Comparison of ENCODE assay signal across 3 cellular contexts in the genomic region with DNA sequence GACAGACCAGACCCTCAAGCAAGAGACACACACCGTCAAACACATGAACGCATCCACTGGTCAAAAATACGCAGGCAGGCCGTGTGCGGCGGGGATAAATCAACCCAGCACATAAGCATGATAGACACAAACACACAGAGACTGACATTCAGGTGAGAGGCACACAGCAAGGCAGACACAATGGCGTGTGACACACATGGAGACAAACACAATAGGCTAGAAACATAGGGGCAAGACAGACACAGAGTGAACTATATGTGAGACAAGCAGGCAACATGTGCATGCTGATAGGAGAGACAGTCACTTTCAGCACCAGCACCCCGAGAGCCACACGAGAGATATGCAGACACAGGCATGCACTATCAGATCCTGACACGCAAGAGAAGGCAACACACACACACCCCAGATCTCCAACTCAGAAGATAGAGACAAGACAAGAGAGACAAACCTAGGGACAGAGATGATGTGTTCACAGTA.
TF ChIP-seq lines count a peak whose summit lies in the region.

No MANE protein-coding gene starts in this region.

TF ChIP-seq in A549, 52 proteins besides CTCF, POLR2A, EP300 and RAD21:
- no peak for TF ChIP-seq E2F6 (IDR thresholded peaks at IDR 0.05; ENCODE audit: borderline replicate concordance, low read depth)
- no peak for TF ChIP-seq TFCP2L1 (CRISPR knock-in tag; IDR thresholded peaks at IDR 0.05)
- no peak for TF ChIP-seq ZNF302 (CRISPR knock-in tag; IDR thresholded peaks at IDR 0.05)
- 0 out of 2 replicates have a peak, but pooled peaks have one; percentile 20 for TF ChIP-seq HOXA7 (CRISPR knock-in tag; IDR thresholded peaks at IDR 0.05)
- peak; percentile 7 for TF ChIP-seq MAFK (IDR thresholded peaks at IDR 0.05; ENCODE audit: partially characterized antibody)
- no peak for TF ChIP-seq CHD4 (IDR thresholded peaks at IDR 0.05; ENCODE audit: borderline replicate concordance)
- TF ChIP-seq, protein P1, sequence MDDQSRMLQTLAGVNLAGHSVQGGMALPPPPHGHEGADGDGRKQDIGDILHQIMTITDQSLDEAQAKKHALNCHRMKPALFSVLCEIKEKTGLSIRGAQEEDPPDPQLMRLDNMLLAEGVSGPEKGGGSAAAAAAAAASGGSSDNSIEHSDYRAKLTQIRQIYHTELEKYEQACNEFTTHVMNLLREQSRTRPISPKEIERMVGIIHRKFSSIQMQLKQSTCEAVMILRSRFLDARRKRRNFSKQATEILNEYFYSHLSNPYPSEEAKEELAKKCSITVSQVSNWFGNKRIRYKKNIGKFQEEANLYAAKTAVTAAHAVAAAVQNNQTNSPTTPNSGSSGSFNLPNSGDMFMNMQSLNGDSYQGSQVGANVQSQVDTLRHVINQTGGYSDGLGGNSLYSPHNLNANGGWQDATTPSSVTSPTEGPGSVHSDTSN (IDR thresholded peaks at IDR 0.05) = no peak
- TF ChIP-seq CBX2 (IDR thresholded peaks at IDR 0.05; ENCODE audit: borderline replicate concordance, low read depth) = no peak
TF ChIP-seq in A549: peak in this region for 2.

TF ChIP-seq in HEK293, 187 proteins besides CTCF, POLR2A, EP300 and RAD21:
- no peak for TF ChIP-seq SALL2 (tag by site-specific recombination; IDR thresholded peaks at IDR 0.05; ENCODE audit: borderline replicate concordance)
- TF ChIP-seq ZNF544 (tag by site-specific recombination; IDR thresholded peaks at IDR 0.05) = no peak
- no peak for TF ChIP-seq ZBTB21 (tag by site-specific recombination; IDR thresholded peaks at IDR 0.05)
- TF ChIP-seq ZNF623 (tag by site-specific recombination; IDR thresholded peaks at IDR 0.05) = no peak
- peak; percentile 83; the same call in 1 of the 2 replicates for TF ChIP-seq ZBTB48 (tag by site-specific recombination; IDR thresholded peaks at IDR 0.05)

TF ChIP-seq in K562, 482 proteins besides CTCF, POLR2A, EP300 and RAD21 (continues in another document):
- 0 out of 4 replicates have a peak, but pooled peaks of 1 of the 2 experiments have one; percentile 23 for TF ChIP-seq UBTF (IDR thresholded peaks at IDR 0.05; ENCODE audit: borderline replicate concordance in 1 of 2, low read depth in 2 of 2, low read length in 2 of 2)
- TF ChIP-seq ZNF165 (CRISPR knock-in tag; IDR thresholded peaks at IDR 0.05; ENCODE audit: borderline replicate concordance) = no peak
- no peak for TF ChIP-seq ZNF512 (tag; IDR thresholded peaks at IDR 0.05)
- TF ChIP-seq HMBOX1 (IDR thresholded peaks at IDR 0.05) = no peak
- TF ChIP-seq ZNF586 (CRISPR knock-in tag; conservative IDR thresholded peaks at IDR 0.05) = no peak
- no peak for TF ChIP-seq ZNF140 (CRISPR knock-in tag; IDR thresholded peaks at IDR 0.05)
- TF ChIP-seq, protein P2, sequence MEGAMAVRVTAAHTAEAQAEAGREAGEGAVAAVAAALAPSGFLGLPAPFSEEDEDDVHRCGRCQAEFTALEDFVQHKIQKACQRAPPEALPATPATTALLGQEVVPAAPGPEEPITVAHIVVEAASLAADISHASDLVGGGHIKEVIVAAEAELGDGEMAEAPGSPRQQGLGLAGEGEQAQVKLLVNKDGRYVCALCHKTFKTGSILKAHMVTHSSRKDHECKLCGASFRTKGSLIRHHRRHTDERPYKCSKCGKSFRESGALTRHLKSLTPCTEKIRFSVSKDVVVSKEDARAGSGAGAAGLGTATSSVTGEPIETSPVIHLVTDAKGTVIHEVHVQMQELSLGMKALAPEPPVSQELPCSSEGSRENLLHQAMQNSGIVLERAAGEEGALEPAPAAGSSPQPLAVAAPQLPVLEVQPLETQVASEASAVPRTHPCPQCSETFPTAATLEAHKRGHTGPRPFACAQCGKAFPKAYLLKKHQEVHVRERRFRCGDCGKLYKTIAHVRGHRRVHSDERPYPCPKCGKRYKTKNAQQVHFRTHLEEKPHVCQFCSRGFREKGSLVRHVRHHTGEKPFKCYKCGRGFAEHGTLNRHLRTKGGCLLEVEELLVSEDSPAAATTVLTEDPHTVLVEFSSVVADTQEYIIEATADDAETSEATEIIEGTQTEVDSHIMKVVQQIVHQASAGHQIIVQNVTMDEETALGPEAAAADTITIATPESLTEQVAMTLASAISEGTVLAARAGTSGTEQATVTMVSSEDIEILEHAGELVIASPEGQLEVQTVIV (CRISPR knock-in tag; IDR thresholded peaks at IDR 0.05; ENCODE audit: borderline replicate concordance) = no peak
- TF ChIP-seq BRD4 (IDR thresholded peaks at IDR 0.05) = no peak
- TF ChIP-seq POLR2AphosphoS2 (IDR thresholded peaks at IDR 0.05; ENCODE audit: low read length) = no peak
- TF ChIP-seq, protein P3, sequence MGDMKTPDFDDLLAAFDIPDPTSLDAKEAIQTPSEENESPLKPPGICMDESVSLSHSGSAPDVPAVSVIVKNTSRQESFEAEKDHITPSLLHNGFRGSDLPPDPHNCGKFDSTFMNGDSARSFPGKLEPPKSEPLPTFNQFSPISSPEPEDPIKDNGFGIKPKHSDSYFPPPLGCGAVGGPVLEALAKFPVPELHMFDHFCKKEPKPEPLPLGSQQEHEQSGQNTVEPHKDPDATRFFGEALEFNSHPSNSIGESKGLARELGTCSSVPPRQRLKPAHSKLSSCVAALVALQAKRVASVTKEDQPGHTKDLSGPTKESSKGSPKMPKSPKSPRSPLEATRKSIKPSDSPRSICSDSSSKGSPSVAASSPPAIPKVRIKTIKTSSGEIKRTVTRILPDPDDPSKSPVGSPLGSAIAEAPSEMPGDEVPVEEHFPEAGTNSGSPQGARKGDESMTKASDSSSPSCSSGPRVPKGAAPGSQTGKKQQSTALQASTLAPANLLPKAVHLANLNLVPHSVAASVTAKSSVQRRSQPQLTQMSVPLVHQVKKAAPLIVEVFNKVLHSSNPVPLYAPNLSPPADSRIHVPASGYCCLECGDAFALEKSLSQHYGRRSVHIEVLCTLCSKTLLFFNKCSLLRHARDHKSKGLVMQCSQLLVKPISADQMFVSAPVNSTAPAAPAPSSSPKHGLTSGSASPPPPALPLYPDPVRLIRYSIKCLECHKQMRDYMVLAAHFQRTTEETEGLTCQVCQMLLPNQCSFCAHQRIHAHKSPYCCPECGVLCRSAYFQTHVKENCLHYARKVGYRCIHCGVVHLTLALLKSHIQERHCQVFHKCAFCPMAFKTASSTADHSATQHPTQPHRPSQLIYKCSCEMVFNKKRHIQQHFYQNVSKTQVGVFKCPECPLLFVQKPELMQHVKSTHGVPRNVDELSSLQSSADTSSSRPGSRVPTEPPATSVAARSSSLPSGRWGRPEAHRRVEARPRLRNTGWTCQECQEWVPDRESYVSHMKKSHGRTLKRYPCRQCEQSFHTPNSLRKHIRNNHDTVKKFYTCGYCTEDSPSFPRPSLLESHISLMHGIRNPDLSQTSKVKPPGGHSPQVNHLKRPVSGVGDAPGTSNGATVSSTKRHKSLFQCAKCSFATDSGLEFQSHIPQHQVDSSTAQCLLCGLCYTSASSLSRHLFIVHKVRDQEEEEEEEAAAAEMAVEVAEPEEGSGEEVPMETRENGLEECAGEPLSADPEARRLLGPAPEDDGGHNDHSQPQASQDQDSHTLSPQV (IDR thresholded peaks at IDR 0.05) = peak; percentile 72; the same call in 1 of the 2 replicates
- no peak for TF ChIP-seq TAF9B (IDR thresholded peaks at IDR 0.05; ENCODE audit: partially characterized antibody)
- TF ChIP-seq GABPB2 (CRISPR knock-in tag; conservative IDR thresholded peaks at IDR 0.05) = no peak
- TF ChIP-seq, protein P4, sequence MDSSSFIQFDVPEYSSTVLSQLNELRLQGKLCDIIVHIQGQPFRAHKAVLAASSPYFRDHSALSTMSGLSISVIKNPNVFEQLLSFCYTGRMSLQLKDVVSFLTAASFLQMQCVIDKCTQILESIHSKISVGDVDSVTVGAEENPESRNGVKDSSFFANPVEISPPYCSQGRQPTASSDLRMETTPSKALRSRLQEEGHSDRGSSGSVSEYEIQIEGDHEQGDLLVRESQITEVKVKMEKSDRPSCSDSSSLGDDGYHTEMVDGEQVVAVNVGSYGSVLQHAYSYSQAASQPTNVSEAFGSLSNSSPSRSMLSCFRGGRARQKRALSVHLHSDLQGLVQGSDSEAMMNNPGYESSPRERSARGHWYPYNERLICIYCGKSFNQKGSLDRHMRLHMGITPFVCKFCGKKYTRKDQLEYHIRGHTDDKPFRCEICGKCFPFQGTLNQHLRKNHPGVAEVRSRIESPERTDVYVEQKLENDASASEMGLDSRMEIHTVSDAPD (CRISPR knock-in tag; IDR thresholded peaks at IDR 0.05) = no peak
- no peak for TF ChIP-seq NEUROD1 (IDR thresholded peaks at IDR 0.05; ENCODE audit: borderline replicate concordance, low read depth, low read length, partially characterized antibody)
- TF ChIP-seq FOXP4 (CRISPR knock-in tag; IDR thresholded peaks at IDR 0.05; ENCODE audit: borderline replicate concordance) = peak; percentile 54; the same call in 1 of the 2 replicates
- no peak for TF ChIP-seq ZNF143 (CRISPR knock-in tag; IDR thresholded peaks at IDR 0.05)
- TF ChIP-seq ZNF282 (CRISPR knock-in tag; IDR thresholded peaks at IDR 0.05) = no peak
- peak; percentile 84 for TF ChIP-seq FOXJ2 (tag; IDR thresholded peaks at IDR 0.05)
- no peak for TF ChIP-seq HDAC6 (IDR thresholded peaks at IDR 0.05; ENCODE audit: low read depth, low read length)
- peak; percentile 91 for TF ChIP-seq MTA2 (IDR thresholded peaks at IDR 0.05; ENCODE audit: low read depth)
- TF ChIP-seq ETV6 (IDR thresholded peaks at IDR 0.05; ENCODE audit: borderline replicate concordance in 1 of 2, low read depth in 2 of 2, low read length in 1 of 2) = no peak
- no peak for TF ChIP-seq ETV6 (CRISPR knock-in tag; IDR thresholded peaks at IDR 0.05; ENCODE audit: borderline replicate concordance)
- peak; percentile 82; the same call in 1 of the 2 replicates for TF ChIP-seq NCOA1 (IDR thresholded peaks at IDR 0.05; ENCODE audit: low read depth)
- TF ChIP-seq, protein P5, sequence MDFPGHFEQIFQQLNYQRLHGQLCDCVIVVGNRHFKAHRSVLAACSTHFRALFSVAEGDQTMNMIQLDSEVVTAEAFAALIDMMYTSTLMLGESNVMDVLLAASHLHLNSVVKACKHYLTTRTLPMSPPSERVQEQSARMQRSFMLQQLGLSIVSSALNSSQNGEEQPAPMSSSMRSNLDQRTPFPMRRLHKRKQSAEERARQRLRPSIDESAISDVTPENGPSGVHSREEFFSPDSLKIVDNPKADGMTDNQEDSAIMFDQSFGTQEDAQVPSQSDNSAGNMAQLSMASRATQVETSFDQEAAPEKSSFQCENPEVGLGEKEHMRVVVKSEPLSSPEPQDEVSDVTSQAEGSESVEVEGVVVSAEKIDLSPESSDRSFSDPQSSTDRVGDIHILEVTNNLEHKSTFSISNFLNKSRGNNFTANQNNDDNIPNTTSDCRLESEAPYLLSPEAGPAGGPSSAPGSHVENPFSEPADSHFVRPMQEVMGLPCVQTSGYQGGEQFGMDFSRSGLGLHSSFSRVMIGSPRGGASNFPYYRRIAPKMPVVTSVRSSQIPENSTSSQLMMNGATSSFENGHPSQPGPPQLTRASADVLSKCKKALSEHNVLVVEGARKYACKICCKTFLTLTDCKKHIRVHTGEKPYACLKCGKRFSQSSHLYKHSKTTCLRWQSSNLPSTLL (IDR thresholded peaks at IDR 0.05) = no peak
- TF ChIP-seq BACH1 (tag; IDR thresholded peaks at IDR 0.05) = no peak
